In genomic region chr13:81686877-81687276, GRCh38 we compare ENCODE assay signal across 20 cellular contexts.
A peak's percentile ranks its signal among the peaks of the same experiment; 100 is the strongest.
DNase-seq lines count a peak whose midpoint lies in the region; ATAC-seq and TF ChIP-seq lines count a peak whose summit lies in the region.
"Had no signal": no experiment of that assay in that cellular context is flagged by ENCODE, and none has a peak within 500 bp of the region (broad histone marks: within the 10 kb centered on the region; RNA-seq: fewer than 3 reads in every experiment).

No MANE protein-coding gene starts in this region.

- H3K9me3 ChIP-seq in BE2C (no peaks in the 10 kb centered on the region), fibroblast of lung (ENCODE audit: control insufficient read depth, insufficient read depth, low read depth, low read length) (no peaks in the 10 kb centered on the region)
- H3K9me3 ChIP-seq: colonic mucosa, suprapubic skin had no signal

- peaks cover 8% of the 10 kb centered on the region for H3K4me1 ChIP-seq in BE2C
- no peaks in the 10 kb centered on the region for H3K4me1 ChIP-seq in fibroblast of lung (ENCODE audit: control insufficient read depth, extremely low read depth, insufficient read depth, low read length)
- H3K4me1 ChIP-seq: colonic mucosa, heart right ventricle, suprapubic skin had no signal

- H3K4me3 ChIP-seq in BE2C (ENCODE audit: low read depth, low read length) = no peak overlapping the region
- H3K4me3 ChIP-seq in fibroblast of lung (replicated peaks in 1 of 4; ENCODE audit: control extremely low read depth in 1 of 4, insufficient read depth in 1 of 4, low read depth in 3 of 4, low read length in 4 of 4) = no peak overlapping the region
- H3K4me3 ChIP-seq: colonic mucosa, heart right ventricle, suprapubic skin had no signal

- H3K4me2 ChIP-seq in fibroblast of lung (ENCODE audit: extremely low read depth, insufficient read depth, low read length) = no peak overlapping the region

- DNase-seq in BE2C (peak; percentile 83), LHCN-M2 (ENCODE audit: low read depth) (peak; percentile 1), NCI-H774 (lab: John Stamatoyannopoulos, UW) (peak; percentile 1), fibroblast of lung (ENCODE audit: low read depth in 2 of 2) (peak; percentile 1), omental fat pad (ENCODE audit: low spot score) (no peak)
- DNase-seq in stimulated activated naive CD8-positive, alpha-beta T cell treated with anti-CD3 and anti-CD28 coated beads, Interleukin-15, Interleukin-2, amounts not matched to agents 100 U/mL and 50 U/mL, for 24 hours = no peak
- DNase-seq: activated CD4-positive, alpha-beta T cell treated with anti-CD3 and anti-CD28 coated beads, Interleukin-2, amount 10 ng/mL, durations not matched to agents 7 days and 5 days; activated T-cell treated with anti-CD3 and anti-CD28 coated beads, Interleukin-2, amount 50 U/mL, for 48 hours; AML-193; colonic mucosa; DND-41; heart right ventricle; kidney; NCI-H526; posterior cingulate gyrus; stimulated activated CD4-positive, alpha-beta T cell treated with anti-CD3 and anti-CD28 coated beads, Interleukin-15, amount 100 ng/mL, for 24 hours had no signal

- TF ChIP-seq CTCF in BE2C (IDR thresholded peaks at IDR 0.05; ENCODE audit: low read depth, low read length) (no peak), fibroblast of lung (conservative IDR thresholded peaks at IDR 0.05 in 1 of 2, IDR thresholded peaks at IDR 0.05 in 1 of 2; ENCODE audit: low read depth in 1 of 2, low read length in 2 of 2) (no peak), omental fat pad (IDR thresholded peaks at IDR 0.05) (no peak)

- no peak overlapping the region for H2AFZ ChIP-seq in fibroblast of lung (ENCODE audit: low read length)

- no peaks in the 10 kb centered on the region for H4K20me1 ChIP-seq in fibroblast of lung (ENCODE audit: control insufficient read depth, extremely low read depth, insufficient read depth, low read length)

- ATAC-seq in GM18870 (IDR thresholded peaks at IDR 0.05; ENCODE audit: unreplicated experiment) (no peak), omental fat pad (ENCODE audit: low FRiP score) (no peak), GM21619 (IDR thresholded peaks at IDR 0.05; ENCODE audit: unreplicated experiment) (no peak)
- ATAC-seq in stimulated activated naive CD8-positive, alpha-beta T cell treated with anti-CD3 and anti-CD28 coated beads, Interleukin-15, Interleukin-2, amounts not matched to agents 100 U/mL and 50 U/mL, for 24 hours = no peak
- ATAC-seq: heart right ventricle had no signal

- H3K79me2 ChIP-seq in fibroblast of lung (ENCODE audit: control insufficient read depth, insufficient read depth, low read length) = no peaks in the 10 kb centered on the region

- H3K9ac ChIP-seq in fibroblast of lung (ENCODE audit: insufficient read depth, low read length) = no peak overlapping the region

- H3K27me3 ChIP-seq in BE2C (no peaks in the 10 kb centered on the region), fibroblast of lung (ENCODE audit: control insufficient read depth, insufficient read depth, low read length) (no peaks in the 10 kb centered on the region)
- H3K27me3 ChIP-seq: colonic mucosa, heart right ventricle, suprapubic skin had no signal

- H3K36me3 ChIP-seq in BE2C = no peaks in the 10 kb centered on the region
- H3K36me3 ChIP-seq in fibroblast of lung (ENCODE audit: control insufficient read depth, insufficient read depth, low read length) = no peaks in the 10 kb centered on the region
- H3K36me3 ChIP-seq: colonic mucosa, heart right ventricle, suprapubic skin had no signal

- no peak overlapping the region for H3K27ac ChIP-seq in fibroblast of lung (ENCODE audit: insufficient read depth, low read length)
- H3K27ac ChIP-seq: colonic mucosa, epithelial cell of prostate, heart right ventricle, suprapubic skin had no signal

Comparison
In these comparisons a context has a peak if more than half of its experiments do, and no peak if none do; other contexts are left out.
1. DNase-seq: peak in BE2C (single experiment), LHCN-M2 (single experiment), NCI-H774 (single experiment) and fibroblast of lung (2 of 2); none in omental fat pad (single experiment) and stimulated activated naive CD8-positive, alpha-beta T cell treated with anti-CD3 and anti-CD28 coated beads, Interleukin-15, Interleukin-2, amounts not matched to agents 100 U/mL and 50 U/mL, for 24 hours (single experiment).